ENCODE assay signal across 9 cellular contexts in the genomic region with DNA sequence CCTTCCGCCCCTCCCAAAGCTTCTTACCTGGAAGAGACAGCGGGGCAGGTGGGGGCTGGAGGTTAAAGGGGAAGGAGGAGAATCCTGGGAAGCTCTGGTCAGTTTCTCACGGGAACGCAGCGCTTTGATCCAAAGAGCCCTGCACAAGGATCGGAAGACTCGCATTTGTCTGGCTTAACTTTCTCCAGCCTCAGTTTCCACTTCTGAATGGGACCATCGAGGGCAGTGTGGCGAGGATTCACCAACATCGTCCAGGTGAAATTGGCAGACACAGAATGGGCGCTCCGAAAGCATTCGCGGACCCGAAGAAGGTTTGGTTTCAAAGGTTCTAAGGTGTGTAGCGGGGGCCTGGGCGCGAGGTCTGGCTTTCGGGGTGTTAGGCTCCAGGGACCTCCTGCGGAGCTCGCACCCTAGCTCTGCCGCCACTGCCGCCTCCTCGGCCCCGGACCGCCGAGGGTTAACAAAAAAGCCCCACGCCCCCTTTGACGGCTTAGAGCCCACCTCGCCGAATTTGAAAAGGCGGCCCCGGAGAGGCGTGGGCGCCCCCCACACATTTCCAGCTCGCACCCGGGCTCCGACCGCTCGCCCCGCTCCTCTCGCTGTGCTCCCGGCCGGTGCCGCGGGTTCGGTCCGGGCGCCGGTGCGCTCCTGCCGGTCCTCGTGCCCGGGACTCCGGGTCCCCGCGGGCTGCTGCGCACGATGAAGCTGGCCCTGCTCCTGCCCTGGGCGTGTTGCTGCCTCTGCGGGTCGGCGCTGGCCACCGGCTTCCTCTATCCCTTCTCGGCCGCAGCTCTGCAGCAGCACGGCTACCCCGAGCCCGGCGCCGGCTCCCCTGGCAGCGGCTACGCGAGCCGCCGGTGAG. TPM values are rescaled to one million over a fixed set of nuclear protein-coding genes. Genes with fewer than 3 reads are reported as not detected.
DNase-seq lines count a peak whose midpoint lies in the region; ATAC-seq and TF ChIP-seq lines count a peak whose summit lies in the region.
"Had no signal": no experiment of that assay in that cellular context is flagged by ENCODE, and none has a peak within 500 bp of the region (broad histone marks: within the 10 kb centered on the region; RNA-seq: fewer than 3 reads in every experiment).

A gene (plus strand): TSS at position 542 of the 862 bp plus-strand sequence. CDS start 158 bp downstream, at position 700.

- H3K4me3 Mint-ChIP-seq in naive B cell, result peak within 1 kb of the TSS; percentile 53 to 82 (median 76)

- WGBS in esophagus, 2 donors, result 18% methylated on average over 61 to 76 of the region's 76 CpGs

- H3K27me3 ChIP-seq in esophagus (ENCODE audit: control insufficient read depth in 1 of 2, insufficient read depth in 2 of 2, low read length in 2 of 2), result peaks cover 0 to 7% of the 10 kb centered on the region in 2 donors
- peaks cover 0 to 3% of the 10 kb centered on the region in 2 donors for H3K27me3 ChIP-seq in uterus

- peaks cover 5 to 28% (median 5%) of the 10 kb centered on the region in 3 donors for H3K4me1 Mint-ChIP-seq in naive B cell

- peak in 1 of 2 donors; percentile 29 for ATAC-seq in naive B cell (ENCODE audit: low read depth in 2 of 2)
- no peak for ATAC-seq in GM19455 (IDR thresholded peaks at IDR 0.05; ENCODE audit: unreplicated experiment)

- intact Hi-C loops in uterus (cut with DNase I; ENCODE audit: low total_unique reads), result no loop called here

- H3K27ac Mint-ChIP-seq in naive B cell, result peak within 1 kb of the TSS in 1 of 6 donors; percentile 63

- H3K27ac ChIP-seq in esophagus (ENCODE audit: low read depth in 2 of 2, low read length in 1 of 2), result no peak within 1 kb of the TSS
- H3K27ac ChIP-seq in uterus, result no peak within 1 kb of the TSS
- H3K27ac ChIP-seq: 22Rv1 had no signal

- H3K36me3 Mint-ChIP-seq in naive B cell, result no peaks in the 10 kb centered on the region

- H3K4me3 ChIP-seq in esophagus (ENCODE audit: low read depth in 1 of 2, low read length in 2 of 2) (peak within 1 kb of the TSS; percentile 29 to 32), uterus (peak within 1 kb of the TSS; percentile 37 to 46)

- H3K4me1 ChIP-seq in esophagus (ENCODE audit: control insufficient read depth in 2 of 2, insufficient read depth in 2 of 2, low read length in 1 of 2) (peaks cover 3 to 5% of the 10 kb centered on the region in 2 donors), uterus (no peaks in the 10 kb centered on the region)

- TF ChIP-seq POLR2A in uterus (IDR thresholded peaks at IDR 0.05), result no peak

- H3K36me3 ChIP-seq in esophagus (ENCODE audit: control insufficient read depth in 2 of 2, insufficient read depth in 2 of 2, low read length in 1 of 2) (no peaks in the 10 kb centered on the region), uterus (no peaks in the 10 kb centered on the region)

- no peak for TF ChIP-seq CTCF in uterus (IDR thresholded peaks at IDR 0.05)

- H3K9me3 ChIP-seq in esophagus (ENCODE audit: control insufficient read depth in 2 of 2, insufficient read depth in 1 of 2, low read depth in 1 of 2, low read length in 1 of 2) (no peaks in the 10 kb centered on the region), uterus (no peaks in the 10 kb centered on the region)

- peak; percentile 69 for DNase-seq in DMS 273 (lab: John Stamatoyannopoulos, UW; ENCODE audit: unreplicated experiment)
- DNase-seq in DMS 273 treated with DMSO at 0.1 percent for 48 hours (lab: John Stamatoyannopoulos, UW), result no peak
- peak; percentile 56 for DNase-seq in SK-N-DZ (ENCODE audit: low spot score)
- DNase-seq in naive B cell, result peak; percentile 29
- peak in 1 of 2 donors; percentile 19 for DNase-seq in uterus
- no peak for DNase-seq in cerebellar nuclear complex (lab: John Stamatoyannopoulos, UW)

- peaks cover 0 to 4% (median 0%) of the 10 kb centered on the region in 7 donors for H3K9me3 Mint-ChIP-seq in naive B cell

- H3K27me3 Mint-ChIP-seq in naive B cell, result peaks cover 10 to 19% (median 16%) of the 10 kb centered on the region in 3 donors

RNA-seq across cellular contexts. Expression of the gene that starts here (rescaled TPM):
- 39.1 and 48.8 TPM in 2 replicates for polyA plus RNA-seq in SK-N-DZ (2014; cell fraction: cytosol; rRNA removed)
- polyA plus RNA-seq in SK-N-DZ (2014; cell fraction: nucleus; rRNA removed), result 25.2 and 31.3 TPM in 2 replicates
- polyA plus RNA-seq in esophagus (not detected), naive B cell (ENCODE audit: low read depth in 6 of 6) (not detected)
- total RNA-seq in uterus, result 10 to 100 TPM in 1 of 4 donors, under 1 TPM in 1, not detected in 2; 0.30 to 11.8 TPM

Comparison
In these comparisons a context has a peak if more than half of its experiments do, and no peak if none do; other contexts are left out.
1. DNase-seq: peak in DMS 273 (single experiment) and SK-N-DZ (single experiment); none in DMS 273 treated with DMSO at 0.1 percent for 48 hours (single experiment) and cerebellar nuclear complex (0 of 2).
2. Peak in DNase-seq in naive B cell; RNA of the gene not detected or under 1 TPM.